Comparison of ENCODE assay signal across 10 cellular contexts in genomic region chr4:148447672-148448071, GRCh38. TPM values are rescaled to one million over a fixed set of nuclear protein-coding genes. Genes with fewer than 3 reads are reported as not detected.
A peak's percentile ranks its signal among the peaks of the same experiment; 100 is the strongest.
DNase-seq lines count a peak whose midpoint lies in the region; ATAC-seq and TF ChIP-seq lines count a peak whose summit lies in the region.
"Had no signal": no experiment of that assay in that cellular context is flagged by ENCODE, and none has a peak within 500 bp of the region (broad histone marks: within the 10 kb centered on the region; RNA-seq: fewer than 3 reads in every experiment).

No MANE protein-coding gene starts in this region.

- H3K27me3 Mint-ChIP-seq in central memory CD8-positive, alpha-beta T cell, result peaks cover 10% of the 10 kb centered on the region
- H3K27me3 Mint-ChIP-seq in naive thymus-derived CD4-positive, alpha-beta T cell, result peaks cover 0 to 52% (median 5%) of the 10 kb centered on the region in 5 donors

- no peak overlapping the region for H3K4me3 ChIP-seq in naive thymus-derived CD4-positive, alpha-beta T cell (ENCODE audit: low read length)

- TF ChIP-seq CTCF in GM10266 (IDR thresholded peaks at IDR 0.05; ENCODE audit: control insufficient read depth, insufficient read depth, low read depth, missing control alignments), result no peak

- H3K36me3 Mint-ChIP-seq in central memory CD8-positive, alpha-beta T cell (ENCODE audit: insufficient read depth), result peaks cover 16% of the 10 kb centered on the region
- peaks cover 0 to 2% (median 0%) of the 10 kb centered on the region in 5 donors for H3K36me3 Mint-ChIP-seq in naive thymus-derived CD4-positive, alpha-beta T cell

- CTCF ChIA-PET in naive thymus-derived CD4-positive, alpha-beta T cell (lab: Charles Lee), result no interaction called here

- DNase-seq in CD1c-positive myeloid dendritic cell (ENCODE audit: extremely low spot score) (peak; percentile 35), ELR (ENCODE audit: low read depth) (peak; percentile 30), NCI-H510A (lab: John Stamatoyannopoulos, UW) (no peak), GM10266 (ENCODE audit: extremely low spot score) (no peak), HK-2 (ENCODE audit: unreplicated experiment) (no peak)
- no peak for DNase-seq in central memory CD8-positive, alpha-beta T cell (ENCODE audit: low spot score in 2 of 2)
- DNase-seq in naive thymus-derived CD4-positive, alpha-beta T cell, result peak in 7 of 9 donors; percentile 23 to 56 (median 45)
- DNase-seq: cortex of kidney, DMS79 treated with DMSO at 0.1 percent for 48 hours, NCI-H526 had no signal

- no peak for ATAC-seq in central memory CD8-positive, alpha-beta T cell (replicated peaks; ENCODE audit: extremely low read depth, poor library complexity, severe bottlenecking)
- no peak for ATAC-seq in naive thymus-derived CD4-positive, alpha-beta T cell

- no peaks in the 10 kb centered on the region for H3K9me3 ChIP-seq in naive thymus-derived CD4-positive, alpha-beta T cell (ENCODE audit: control insufficient read depth in 2 of 3, low read length in 3 of 3)

- H3K4me1 Mint-ChIP-seq in central memory CD8-positive, alpha-beta T cell, result peaks cover 8% of the 10 kb centered on the region
- H3K4me1 Mint-ChIP-seq in naive thymus-derived CD4-positive, alpha-beta T cell, result peaks cover 9 to 29% (median 24%) of the 10 kb centered on the region in 7 donors

- peak overlapping the region; percentile 51 for H3K27ac ChIP-seq in naive thymus-derived CD4-positive, alpha-beta T cell (ENCODE audit: low read depth, low read length)

- POLR2A ChIA-PET in naive thymus-derived CD4-positive, alpha-beta T cell (lab: Charles Lee), result interaction anchor here (1.0 to 1.8 kb wide), 5 partner anchors 10 to 426 kb away, joined by 3 to 5 read pairs (median 4); no protein-coding TSS in a partner anchor

- intact Hi-C loops in naive thymus-derived CD4-positive, alpha-beta T cell (cut with micrococcal nuclease), result loop anchor here in 1 of 2 donors (10.0 kb wide), 1 partner anchor 1923 kb away; the partner anchor contains the start of gene SLC10A7

- peak overlapping the region; percentile 49 for H3K27ac Mint-ChIP-seq in central memory CD8-positive, alpha-beta T cell (ENCODE audit: low read depth)
- peak overlapping the region in 8 of 9 donors; percentile 17 to 96 (median 88) for H3K27ac Mint-ChIP-seq in naive thymus-derived CD4-positive, alpha-beta T cell

- no peaks in the 10 kb centered on the region for H3K27me3 ChIP-seq in naive thymus-derived CD4-positive, alpha-beta T cell (ENCODE audit: control insufficient read depth in 2 of 2, insufficient read depth in 2 of 2, low read length in 2 of 2)

- peaks cover 0 to 13% (median 0%) of the 10 kb centered on the region in 3 experiments for H3K36me3 ChIP-seq in naive thymus-derived CD4-positive, alpha-beta T cell (ENCODE audit: control insufficient read depth in 2 of 3, insufficient read depth in 3 of 3, low read length in 3 of 3)

- H3K4me1 ChIP-seq in naive thymus-derived CD4-positive, alpha-beta T cell (ENCODE audit: control insufficient read depth in 2 of 2, insufficient read depth in 2 of 2, low read length in 2 of 2), result peaks cover 3 to 22% of the 10 kb centered on the region in 2 donors

- H3K4me3 Mint-ChIP-seq in central memory CD8-positive, alpha-beta T cell, result no peak overlapping the region
- H3K4me3 Mint-ChIP-seq in naive thymus-derived CD4-positive, alpha-beta T cell, result peak overlapping the region in 8 of 10 donors; percentile 23 to 89 (median 63)

- no peaks in the 10 kb centered on the region for H3K9me3 Mint-ChIP-seq in central memory CD8-positive, alpha-beta T cell
- H3K9me3 Mint-ChIP-seq in naive thymus-derived CD4-positive, alpha-beta T cell, result peaks cover 0 to 1% (median 0%) of the 10 kb centered on the region in 11 donors

RNA-seq across cellular contexts. Expression of gene NR3C2, which starts 5.5 kb away (rescaled TPM):
- 10 to 100 TPM in 4 of 5 experiments, 1 to 10 TPM in 1; 2.2 to 55.2 (median 49.3) TPM for total RNA-seq in naive thymus-derived CD4-positive, alpha-beta T cell
- polyA plus RNA-seq in naive thymus-derived CD4-positive, alpha-beta T cell, result 1 to 10 TPM; 8.2 to 9.7 TPM

Comparison
In these comparisons a context has a peak if more than half of its experiments do, and no peak if none do; other contexts are left out.
1. DNase-seq: peak in CD1c-positive myeloid dendritic cell (single experiment), ELR (single experiment) and naive thymus-derived CD4-positive, alpha-beta T cell (7 of 9); none in central memory CD8-positive, alpha-beta T cell (0 of 2), NCI-H510A (single experiment), GM10266 (single experiment) and HK-2 (single experiment).